In genomic region chr1:31576201-31576669, GRCh38 we compare ENCODE assay signal across 8 cellular contexts. TPM values are rescaled to one million over a fixed set of nuclear protein-coding genes. Genes with fewer than 3 reads are reported as not detected.
DNase-seq lines count a peak whose midpoint lies in the region; ATAC-seq, FAIRE-seq and TF ChIP-seq lines count a peak whose summit lies in the region.

TSS of gene TINAGL1 (plus strand) at chr1:31576515. CDS start at chr1:31577149, 634 bp downstream.

- peaks cover 8 to 27% of the 10 kb centered on the region in 2 donors for H3K4me1 ChIP-seq in uterus

- peaks cover 5% of the 10 kb centered on the region for H3K27me3 Mint-ChIP-seq in activated T-cell treated with anti-CD3 and anti-CD28 coated beads, Interleukin-2, amount 50 U/mL, for 72 hours (ENCODE audit: low read depth)
- no peaks in the 10 kb centered on the region for H3K27me3 Mint-ChIP-seq in mesothelial cell of epicardium (ENCODE audit: low read depth)

- no peaks in the 10 kb centered on the region for H3K36me3 ChIP-seq in uterus

- no peak within 1 kb of the TSS for H3K27ac Mint-ChIP-seq in activated T-cell treated with anti-CD3 and anti-CD28 coated beads, Interleukin-2, amount 50 U/mL, for 72 hours
- H3K27ac Mint-ChIP-seq in mesothelial cell of epicardium, result peak within 1 kb of the TSS; percentile 95

- intact Hi-C loops in uterus (cut with DNase I; ENCODE audit: low total_unique reads), result no loop called here

- no peaks in the 10 kb centered on the region for H3K36me3 Mint-ChIP-seq in activated T-cell treated with anti-CD3 and anti-CD28 coated beads, Interleukin-2, amount 50 U/mL, for 72 hours (ENCODE audit: insufficient read depth in 2 of 2)
- H3K36me3 Mint-ChIP-seq in mesothelial cell of epicardium, result peaks cover 3% of the 10 kb centered on the region

- no peaks in the 10 kb centered on the region for H3K9me3 ChIP-seq in uterus

- H3K4me3 Mint-ChIP-seq in activated T-cell treated with anti-CD3 and anti-CD28 coated beads, Interleukin-2, amount 50 U/mL, for 72 hours, result no peak within 1 kb of the TSS
- H3K4me3 Mint-ChIP-seq in mesothelial cell of epicardium, result no peak within 1 kb of the TSS

- TF ChIP-seq POLR2A in uterus (IDR thresholded peaks at IDR 0.05) (peak; percentile 87 to 90), GM12891 (IDR thresholded peaks at IDR 0.05; ENCODE audit: low read depth, low read length) (no peak)

- FAIRE-seq in GM12891 (lab: Jason Lieb, UNC), result no peak

- in situ Hi-C loops in endometrial microvascular endothelial cells (cut with HindIII; ENCODE audit: inconsistent ontology term, low pct_unique_long_range_greater_than_20kb, low sequenced_read_pairs), result no loop called here

- DNase-seq in activated T-cell treated with anti-CD3 and anti-CD28 coated beads, Interleukin-2, amount 50 U/mL, for 72 hours, result no peak
- DNase-seq in activated T-cell treated with anti-CD3 and anti-CD28 coated beads, Interleukin-2, amount 50 U/mL, for 48 hours, result no peak
- peak in 1 of 2 experiments; percentile 65 for DNase-seq in mesothelial cell of epicardium (ENCODE audit: low spot score in 2 of 2, unreplicated experiment in 2 of 2)
- DNase-seq in uterus, result peak; percentile 62 to 70
- DNase-seq in GM12891 (ENCODE audit: insufficient read length, low spot score), result no peak

- H3K9me3 Mint-ChIP-seq in activated T-cell treated with anti-CD3 and anti-CD28 coated beads, Interleukin-2, amount 50 U/mL, for 72 hours, result no peaks in the 10 kb centered on the region
- H3K9me3 Mint-ChIP-seq in mesothelial cell of epicardium, result no peaks in the 10 kb centered on the region

- peak; percentile 30 to 36 for ATAC-seq in activated T-cell treated with anti-CD3 and anti-CD28 coated beads, Interleukin-2, amount 50 U/mL, for 72 hours (replicated peaks in 1 of 2)
- ATAC-seq in HG03565 (IDR thresholded peaks at IDR 0.05; ENCODE audit: unreplicated experiment), result no peak
- no peak for ATAC-seq in GM18907 (IDR thresholded peaks at IDR 0.05; ENCODE audit: unreplicated experiment)

- peak within 1 kb of the TSS; percentile 80 to 94 for H3K27ac ChIP-seq in uterus

- no peak for TF ChIP-seq CTCF in mesothelial cell of epicardium (IDR thresholded peaks at IDR 0.05; ENCODE audit: unreplicated experiment)
- TF ChIP-seq CTCF in uterus (IDR thresholded peaks at IDR 0.05), result no peak

- H3K4me3 ChIP-seq in uterus, result peak within 1 kb of the TSS; percentile 48 to 82

- H3K27me3 ChIP-seq in uterus, result no peaks in the 10 kb centered on the region

- H3K4me1 Mint-ChIP-seq in activated T-cell treated with anti-CD3 and anti-CD28 coated beads, Interleukin-2, amount 50 U/mL, for 72 hours (ENCODE audit: low read depth), result no peaks in the 10 kb centered on the region
- peaks cover 47% of the 10 kb centered on the region for H3K4me1 Mint-ChIP-seq in mesothelial cell of epicardium

TF ChIP-seq in GM12891, 5 proteins besides CTCF, POLR2A, EP300 and RAD21:
- TF ChIP-seq PAX5 (IDR thresholded peaks at IDR 0.05; ENCODE audit: insufficient read depth, low read length, severe bottlenecking) (no peak), SPI1 (IDR thresholded peaks at IDR 0.05; ENCODE audit: low read depth, low read length) (no peak), TAF1 (IDR thresholded peaks at IDR 0.05; ENCODE audit: low read depth, low read length) (no peak), POLR2AphosphoS5 (IDR thresholded peaks at IDR 0.05; ENCODE audit: low read depth, low read length) (no peak), POU2F2 (IDR thresholded peaks at IDR 0.05; ENCODE audit: low read depth, low read length) (no peak)

RNA-seq across cellular contexts. Expression of gene TINAGL1, which starts in this region (rescaled TPM):
- not detected for total RNA-seq in activated T-cell treated with anti-CD3 and anti-CD28 coated beads, Interleukin-2, amount 50 U/mL, for 72 hours
- total RNA-seq in endometrial microvascular endothelial cells (ENCODE audit: inconsistent ontology term), result 986 TPM
- 201 to 212 TPM (median 211 TPM) in 3 replicates for total RNA-seq in mesothelial cell of epicardium
- total RNA-seq in uterus, result 100 to 1,000 TPM; 104 to 247 (median 182) TPM
- polyA plus RNA-seq in GM12891 (2012; ENCODE audit: low read depth, missing spikeins), result 0.28 TPM

Comparison
In these comparisons a context has a peak if more than half of its experiments do, and no peak if none do; other contexts are left out.
1. RNA of gene TINAGL1 (total RNA-seq): 986 TPM in endometrial microvascular endothelial cells (single experiment), 104 to 247 TPM in uterus and 201 to 212 TPM in mesothelial cell of epicardium; not detected in activated T-cell treated with anti-CD3 and anti-CD28 coated beads, Interleukin-2, amount 50 U/mL, for 72 hours; every median in the first group is over 100 times any median in the second.
2. Peak in ATAC-seq in activated T-cell treated with anti-CD3 and anti-CD28 coated beads, Interleukin-2, amount 50 U/mL, for 72 hours; RNA of the gene not detected or under 1 TPM.
3. DNase-seq: peak in uterus (2 of 2); none in activated T-cell treated with anti-CD3 and anti-CD28 coated beads, Interleukin-2, amount 50 U/mL, for 72 hours (0 of 2), activated T-cell treated with anti-CD3 and anti-CD28 coated beads, Interleukin-2, amount 50 U/mL, for 48 hours (0 of 2) and GM12891 (single experiment).